Comparison of ENCODE assay signal across 11 cellular contexts in the genomic region with DNA sequence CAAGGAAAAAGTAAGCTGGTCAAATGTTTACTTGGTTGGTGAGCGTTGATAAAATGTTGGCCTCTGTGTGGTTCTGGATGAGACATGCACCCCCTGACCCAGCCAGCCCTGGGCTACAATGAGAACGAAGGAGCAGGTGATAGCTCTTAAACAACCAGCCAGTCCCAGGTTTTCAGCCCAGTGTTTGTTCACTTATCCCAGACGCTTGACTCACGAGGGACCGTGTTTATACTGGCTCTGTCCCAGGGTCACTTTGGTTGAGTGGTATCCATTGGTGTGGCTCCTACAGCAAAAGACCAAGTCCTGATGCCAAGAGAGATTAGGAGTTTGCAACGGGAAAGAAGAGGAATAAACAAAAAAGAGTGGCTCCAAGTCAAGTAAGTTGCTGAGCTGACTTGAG.
A peak's percentile ranks its signal among the peaks of the same experiment; 100 is the strongest.
DNase-seq lines count a peak whose midpoint lies in the region; ATAC-seq and TF ChIP-seq lines count a peak whose summit lies in the region.
"Had no signal": no experiment of that assay in that cellular context is flagged by ENCODE, and none has a peak within 500 bp of the region (broad histone marks: within the 10 kb centered on the region; RNA-seq: fewer than 3 reads in every experiment).

No MANE protein-coding gene starts in this region.

- peaks cover 5% of the 10 kb centered on the region for H3K27me3 Mint-ChIP-seq in endothelial cell (ENCODE audit: unreplicated experiment)

- BruUV-seq in mammary epithelial cell (replicated peaks; lab: Mats Ljungman, UMichigan): no TSS peak

- no peak overlapping the region for H4K91ac ChIP-seq in mesenchymal stem cell (ENCODE audit: low read length)

- no peak overlapping the region for H3K4me3 ChIP-seq in mammary epithelial cell (replicated peaks in 1 of 3; ENCODE audit: insufficient read depth in 1 of 3, low read depth in 2 of 3, low read length in 3 of 3)
- H3K4me3 ChIP-seq in mesenchymal stem cell (ENCODE audit: insufficient read depth in 1 of 2, low read depth in 1 of 2, low read length in 2 of 2): no peak overlapping the region
- H3K4me3 ChIP-seq: cardiac muscle cell, gastroesophageal sphincter, skin epidermis had no signal

- H2BK15ac ChIP-seq in mesenchymal stem cell (ENCODE audit: low read depth, poor library complexity, severe bottlenecking): no peak overlapping the region

- no peak overlapping the region for H2BK120ac ChIP-seq in mesenchymal stem cell (ENCODE audit: low read depth, low read length)

- H3K36me3 Mint-ChIP-seq in endothelial cell (ENCODE audit: low read depth, unreplicated experiment): no peaks in the 10 kb centered on the region

- H3K36me3 ChIP-seq in mammary epithelial cell (ENCODE audit: insufficient read depth, low read length) (no peaks in the 10 kb centered on the region), mesenchymal stem cell (ENCODE audit: control insufficient read depth in 1 of 2, insufficient read depth in 2 of 2, low read depth in 1 of 2, low read length in 2 of 2) (no peaks in the 10 kb centered on the region)
- H3K36me3 ChIP-seq: cardiac muscle cell, gastroesophageal sphincter had no signal

- no peaks in the 10 kb centered on the region for H3K79me2 ChIP-seq in mammary epithelial cell (ENCODE audit: insufficient read depth, low read length)

- H3K27ac ChIP-seq in mammary epithelial cell (ENCODE audit: insufficient read depth, low read depth, low read length) (no peak overlapping the region), mesenchymal stem cell (ENCODE audit: low read length, poor library complexity, severe bottlenecking) (no peak overlapping the region)
- H3K27ac ChIP-seq: cardiac muscle cell, gastroesophageal sphincter had no signal

- H3K18ac ChIP-seq in mesenchymal stem cell (ENCODE audit: low read depth in 1 of 2, low read length in 2 of 2): no peak overlapping the region

- H3K14ac ChIP-seq in mesenchymal stem cell (ENCODE audit: low read length in 2 of 2): no peak overlapping the region

- H3K9ac ChIP-seq in mammary epithelial cell (ENCODE audit: insufficient read depth, low read length): no peak overlapping the region
- no peak overlapping the region for H3K9ac ChIP-seq in mesenchymal stem cell (ENCODE audit: low read length)

- H4K8ac ChIP-seq in mesenchymal stem cell (ENCODE audit: low read length): no peak overlapping the region

- no peak overlapping the region for H3K23ac ChIP-seq in mesenchymal stem cell (ENCODE audit: low read length in 2 of 2)

- H3K9me3 Mint-ChIP-seq in endothelial cell (ENCODE audit: unreplicated experiment): no peaks in the 10 kb centered on the region

- no peak overlapping the region for H2AK5ac ChIP-seq in mesenchymal stem cell (ENCODE audit: low read length, severe bottlenecking)

- H3K4me1 ChIP-seq in mammary epithelial cell (ENCODE audit: insufficient read depth, low read length) (peaks cover 5% of the 10 kb centered on the region), mesenchymal stem cell (ENCODE audit: control insufficient read depth, insufficient read depth, low read depth, low read length) (peaks cover 3% of the 10 kb centered on the region)
- H3K4me1 ChIP-seq: gastroesophageal sphincter had no signal

- DNase-seq in COLO668 (lab: John Stamatoyannopoulos, UW; ENCODE audit: unreplicated experiment) (peak; percentile 73), NCI-H1105 treated with DMSO at 0.1 percent for 48 hours (lab: John Stamatoyannopoulos, UW) (peak; percentile 71), mammary epithelial cell (peak; percentile 48), mesenchymal stem cell (peak; percentile 75), globus pallidus (ENCODE audit: low spot score) (no peak), endothelial cell (ENCODE audit: low spot score) (no peak)

- no peaks in the 10 kb centered on the region for H3K9me3 ChIP-seq in mammary epithelial cell (replicated peaks; ENCODE audit: insufficient read depth, low read length)
- H3K9me3 ChIP-seq in mesenchymal stem cell (ENCODE audit: control insufficient read depth, low read length): no peaks in the 10 kb centered on the region
- H3K9me3 ChIP-seq: gastroesophageal sphincter had no signal

- H4K20me1 ChIP-seq in mammary epithelial cell (ENCODE audit: insufficient read depth, low read length): no peaks in the 10 kb centered on the region

- in situ Hi-C loops in mammary epithelial cell (cut with MboI; ENCODE audit: low sequenced_read_pairs in 2 of 2): no loop called here

- CTCF ChIA-PET in mammary epithelial cell (lab: Charles Lee; ENCODE audit: low non-redundant PET): no interaction called here

- no peak overlapping the region for H2BK12ac ChIP-seq in mesenchymal stem cell (ENCODE audit: low read length in 2 of 2)

- no peak overlapping the region for H3K27ac Mint-ChIP-seq in endothelial cell (ENCODE audit: unreplicated experiment)

- H3K4ac ChIP-seq in mesenchymal stem cell (ENCODE audit: low read depth in 1 of 2, low read length in 2 of 2): no peak overlapping the region

- H3K4me2 ChIP-seq in mammary epithelial cell (ENCODE audit: insufficient read depth, low read depth, low read length) (no peak overlapping the region), mesenchymal stem cell (ENCODE audit: low read length, poor library complexity, severe bottlenecking) (no peak overlapping the region)

- dilution Hi-C loops in mammary epithelial cell (cut with HindIII; ENCODE audit: low sequenced_read_pairs): no loop called here

- no peaks in the 10 kb centered on the region for H3K79me1 ChIP-seq in mesenchymal stem cell (replicated peaks; ENCODE audit: low read length, poor library complexity, severe bottlenecking)

- no peak overlapping the region for H3K4me3 Mint-ChIP-seq in endothelial cell (ENCODE audit: unreplicated experiment)

- H3K4me1 Mint-ChIP-seq in endothelial cell (ENCODE audit: unreplicated experiment): no peaks in the 10 kb centered on the region

- TF ChIP-seq CTCF in mammary epithelial cell (conservative IDR thresholded peaks at IDR 0.05 in 1 of 2, IDR thresholded peaks at IDR 0.05 in 1 of 2; ENCODE audit: extremely low read depth in 1 of 2, insufficient read depth in 1 of 2, low read depth in 1 of 2, low read length in 2 of 2) (no peak), endothelial cell (IDR thresholded peaks at IDR 0.05; ENCODE audit: unreplicated experiment) (no peak)

- ATAC-seq in GM18511 (IDR thresholded peaks at IDR 0.05; ENCODE audit: unreplicated experiment) (no peak), HG03135 (IDR thresholded peaks at IDR 0.05; ENCODE audit: unreplicated experiment) (no peak)
- ATAC-seq: gastroesophageal sphincter had no signal

- 62% methylated on average over 6 of the region's 6 CpGs for WGBS in mammary epithelial cell (ENCODE audit: low coverage, missing lambda C conversion rate)
- WGBS in mesenchymal stem cell: 61% methylated on average over 6 of the region's 6 CpGs

- H2BK5ac ChIP-seq in mesenchymal stem cell (ENCODE audit: low read depth, low read length, poor library complexity, severe bottlenecking): no peak overlapping the region

- H2AFZ ChIP-seq in mammary epithelial cell (ENCODE audit: low read depth, low read length) (no peak overlapping the region), mesenchymal stem cell (ENCODE audit: low read depth, low read length) (no peak overlapping the region)

- intact Hi-C loops in mammary epithelial cell (cut with micrococcal nuclease): no loop called here

- H3K27me3 ChIP-seq in mammary epithelial cell (ENCODE audit: insufficient read depth, low read length) (no peaks in the 10 kb centered on the region), mesenchymal stem cell (ENCODE audit: control insufficient read depth in 1 of 2, insufficient read depth in 1 of 2, low read length in 2 of 2) (no peaks in the 10 kb centered on the region)
- H3K27me3 ChIP-seq: cardiac muscle cell had no signal

Comparison
In these comparisons a context has a peak if more than half of its experiments do, and no peak if none do; other contexts are left out.
1. DNase-seq: peak in COLO668 (single experiment), NCI-H1105 treated with DMSO at 0.1 percent for 48 hours (single experiment), mammary epithelial cell (single experiment) and mesenchymal stem cell (single experiment); none in globus pallidus (single experiment) and endothelial cell (single experiment).